Comparison of ENCODE assay signal across 8 cellular contexts in the genomic region with DNA sequence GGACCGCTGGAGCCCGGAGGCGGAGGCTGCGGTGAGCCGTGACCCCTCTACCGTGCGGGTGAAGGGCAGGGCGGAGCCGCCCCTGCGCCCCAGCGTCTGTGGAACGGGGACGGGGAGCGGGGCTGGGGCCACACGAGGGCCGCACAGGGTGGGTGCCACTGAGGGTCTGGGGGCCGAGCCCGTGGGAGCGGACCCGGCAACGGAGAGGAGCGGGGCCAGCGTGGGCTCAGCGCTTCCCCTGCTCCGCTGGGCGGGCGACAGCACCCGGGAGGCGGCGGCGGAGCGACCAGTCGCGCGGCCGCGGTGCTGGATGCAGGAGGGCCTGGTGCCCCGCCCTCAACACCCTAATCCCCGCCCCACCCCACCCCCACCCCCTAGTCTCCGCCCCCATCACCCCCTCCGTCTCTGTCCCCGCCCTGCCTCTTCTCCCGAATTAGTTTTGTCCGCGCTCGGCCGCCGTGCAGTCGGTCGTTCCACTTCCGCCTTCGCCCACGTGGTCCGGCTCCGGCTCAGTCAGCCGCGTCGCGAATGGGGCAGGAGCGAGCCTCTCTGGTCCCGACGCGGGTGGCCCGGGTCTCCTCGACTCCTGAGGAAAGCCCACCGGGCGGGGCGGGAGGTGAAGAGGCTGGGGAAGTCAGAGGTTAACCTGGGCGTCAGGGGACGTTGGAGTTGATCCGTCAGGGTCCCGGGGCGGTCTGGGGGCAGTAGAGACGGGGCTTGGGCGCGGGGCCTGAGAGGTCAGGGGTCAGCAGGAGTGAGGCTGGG. TPM values are rescaled to one million over a fixed set of nuclear protein-coding genes. Genes with fewer than 3 reads are reported as not detected.
DNase-seq lines count a peak whose midpoint lies in the region; ATAC-seq lines count a peak whose summit lies in the region.

TSS of gene PUS1 (plus strand) at position 512 of the 765 bp plus-strand sequence. CDS start 447 bp downstream, outside the sequence.

- H3K9me3 Mint-ChIP-seq in activated T-helper 1 cell treated with anti-CD3 and anti-CD28 coated beads, Interleukin-12 subunit alpha, Interleukin-12 subunit beta, Interleukin-2, Interleukin-4 antibody, amounts not matched to agents 30 ng/mL and 10 ng/mL and 1 ng/mL, durations not matched to agents 14 hours and 24 hours and 36 hours, result no peaks in the 10 kb centered on the region
- H3K9me3 Mint-ChIP-seq in naive thymus-derived CD4-positive, alpha-beta T cell, result no peaks in the 10 kb centered on the region
- no peaks in the 10 kb centered on the region for H3K9me3 Mint-ChIP-seq in stimulated activated memory B cell treated with anti-CD40 and anti-IgM and Interleukin-4, amounts not matched to agents 10 μg/mL and 1 μg/mL and 100 μg/mL, for 72 hours

- peak within 1 kb of the TSS; percentile 91 for H3K4me2 ChIP-seq in Karpas-422 (ENCODE audit: low read depth, low read length, poor library complexity, severe bottlenecking)

- peaks cover 22% of the 10 kb centered on the region for H4K20me1 ChIP-seq in Karpas-422 (ENCODE audit: insufficient read depth, low read depth, low read length)

- peaks cover 27% of the 10 kb centered on the region for H3K36me3 ChIP-seq in Karpas-422 (ENCODE audit: insufficient read depth, low read length)
- H3K36me3 ChIP-seq in naive thymus-derived CD4-positive, alpha-beta T cell (ENCODE audit: control insufficient read depth in 2 of 3, insufficient read depth in 3 of 3, low read length in 3 of 3), result peaks cover 6 to 32% (median 9%) of the 10 kb centered on the region in 3 experiments

- peak; percentile 87 for DNase-seq in DMS79 treated with DMSO at 0.1 percent for 48 hours (lab: John Stamatoyannopoulos, UW)
- DNase-seq in Karpas-422, result peak; percentile 97
- DNase-seq in RPMI7951 (ENCODE audit: low read depth), result peak; percentile 92
- peak; percentile 93 for DNase-seq in activated T-helper 1 cell treated with anti-CD3 and anti-CD28 coated beads, Interleukin-12 subunit alpha, Interleukin-12 subunit beta, Interleukin-2, Interleukin-4 antibody, amounts not matched to agents 30 ng/mL and 10 ng/mL and 1 ng/mL, durations not matched to agents 14 hours and 24 hours and 36 hours (ENCODE audit: low spot score)
- DNase-seq in fibroblast of gingiva (ENCODE audit: low read depth), result peak; percentile 92
- DNase-seq in naive thymus-derived CD4-positive, alpha-beta T cell, result peak; percentile 84 to 95 (median 93)

- H3K27me3 Mint-ChIP-seq in activated T-helper 1 cell treated with anti-CD3 and anti-CD28 coated beads, Interleukin-12 subunit alpha, Interleukin-12 subunit beta, Interleukin-2, Interleukin-4 antibody, amounts not matched to agents 30 ng/mL and 10 ng/mL and 1 ng/mL, durations not matched to agents 14 hours and 24 hours and 36 hours (ENCODE audit: insufficient read depth), result no peaks in the 10 kb centered on the region
- no peaks in the 10 kb centered on the region for H3K27me3 Mint-ChIP-seq in naive thymus-derived CD4-positive, alpha-beta T cell
- no peaks in the 10 kb centered on the region for H3K27me3 Mint-ChIP-seq in stimulated activated memory B cell treated with anti-CD40 and anti-IgM and Interleukin-4, amounts not matched to agents 10 μg/mL and 1 μg/mL and 100 μg/mL, for 72 hours

- H3K79me2 ChIP-seq in Karpas-422 (ENCODE audit: low read length), result peaks cover 35% of the 10 kb centered on the region

- no peaks in the 10 kb centered on the region for H3K9me2 ChIP-seq in Karpas-422 (replicated peaks; ENCODE audit: insufficient read depth, low read length)

- intact Hi-C loops in activated T-helper 1 cell treated with anti-CD3 and anti-CD28 coated beads, Interleukin-12 subunit alpha, Interleukin-12 subunit beta, Interleukin-2, Interleukin-4 antibody, amounts not matched to agents 30 ng/mL and 10 ng/mL and 1 ng/mL, durations not matched to agents 14 hours and 24 hours and 36 hours (cut with micrococcal nuclease), result loop anchor here (1.0 to 10.0 kb wide), 5 partner anchors 20 to 256 kb away; partner anchors contain the start of genes EP400 and SFSWAP
- intact Hi-C loops in naive thymus-derived CD4-positive, alpha-beta T cell (cut with micrococcal nuclease), result loop anchor here (1.0 to 5.0 kb wide), 6 partner anchors 20 to 1058 kb away; partner anchors contain the start of genes EP400 (in 2 of the 2) and ULK1 (in 1 of the 2)

- peaks cover 13% of the 10 kb centered on the region for H3K4me1 Mint-ChIP-seq in activated T-helper 1 cell treated with anti-CD3 and anti-CD28 coated beads, Interleukin-12 subunit alpha, Interleukin-12 subunit beta, Interleukin-2, Interleukin-4 antibody, amounts not matched to agents 30 ng/mL and 10 ng/mL and 1 ng/mL, durations not matched to agents 14 hours and 24 hours and 36 hours (ENCODE audit: low read depth)
- peaks cover 13 to 28% (median 25%) of the 10 kb centered on the region in 7 donors for H3K4me1 Mint-ChIP-seq in naive thymus-derived CD4-positive, alpha-beta T cell
- peaks cover 34% of the 10 kb centered on the region for H3K4me1 Mint-ChIP-seq in stimulated activated memory B cell treated with anti-CD40 and anti-IgM and Interleukin-4, amounts not matched to agents 10 μg/mL and 1 μg/mL and 100 μg/mL, for 72 hours

- peak within 1 kb of the TSS; percentile 96 for H3K9ac ChIP-seq in Karpas-422 (ENCODE audit: low read length)

- peak within 1 kb of the TSS; percentile 98 for H3K4me3 Mint-ChIP-seq in activated T-helper 1 cell treated with anti-CD3 and anti-CD28 coated beads, Interleukin-12 subunit alpha, Interleukin-12 subunit beta, Interleukin-2, Interleukin-4 antibody, amounts not matched to agents 30 ng/mL and 10 ng/mL and 1 ng/mL, durations not matched to agents 14 hours and 24 hours and 36 hours
- peak within 1 kb of the TSS; percentile 87 to 100 (median 92) for H3K4me3 Mint-ChIP-seq in naive thymus-derived CD4-positive, alpha-beta T cell
- H3K4me3 Mint-ChIP-seq in stimulated activated memory B cell treated with anti-CD40 and anti-IgM and Interleukin-4, amounts not matched to agents 10 μg/mL and 1 μg/mL and 100 μg/mL, for 72 hours, result peak within 1 kb of the TSS; percentile 90

- H3K36me3 Mint-ChIP-seq in activated T-helper 1 cell treated with anti-CD3 and anti-CD28 coated beads, Interleukin-12 subunit alpha, Interleukin-12 subunit beta, Interleukin-2, Interleukin-4 antibody, amounts not matched to agents 30 ng/mL and 10 ng/mL and 1 ng/mL, durations not matched to agents 14 hours and 24 hours and 36 hours (ENCODE audit: low read depth), result peaks cover 24% of the 10 kb centered on the region
- H3K36me3 Mint-ChIP-seq in naive thymus-derived CD4-positive, alpha-beta T cell, result peaks cover 6 to 19% (median 15%) of the 10 kb centered on the region in 5 donors
- peaks cover 18% of the 10 kb centered on the region for H3K36me3 Mint-ChIP-seq in stimulated activated memory B cell treated with anti-CD40 and anti-IgM and Interleukin-4, amounts not matched to agents 10 μg/mL and 1 μg/mL and 100 μg/mL, for 72 hours

- peak within 1 kb of the TSS; percentile 67 for H3K27ac ChIP-seq in Karpas-422 (ENCODE audit: low read length)
- peak within 1 kb of the TSS; percentile 89 for H3K27ac ChIP-seq in naive thymus-derived CD4-positive, alpha-beta T cell (ENCODE audit: low read depth, low read length)

- peak within 1 kb of the TSS; percentile 94 for H3K4me3 ChIP-seq in Karpas-422 (ENCODE audit: low read length)
- peak within 1 kb of the TSS; percentile 75 for H3K4me3 ChIP-seq in naive thymus-derived CD4-positive, alpha-beta T cell (ENCODE audit: low read length)

- POLR2A ChIA-PET in naive thymus-derived CD4-positive, alpha-beta T cell (lab: Charles Lee), result interaction anchor here (0.8 to 1.9 kb wide), 5 partner anchors 8 to 32 kb away, joined by 3 to 9 read pairs (median 7); partner anchors contain the start of gene EP400

- peak; percentile 62 for ATAC-seq in GM21825 (IDR thresholded peaks at IDR 0.05; ENCODE audit: unreplicated experiment)
- peak; percentile 95 for ATAC-seq in naive thymus-derived CD4-positive, alpha-beta T cell
- ATAC-seq in stimulated activated memory B cell treated with anti-CD40 and anti-IgM and Interleukin-4, amounts not matched to agents 10 μg/mL and 1 μg/mL and 100 μg/mL, for 72 hours, result peak; percentile 89

- peak within 1 kb of the TSS; percentile 95 for H3K27ac Mint-ChIP-seq in activated T-helper 1 cell treated with anti-CD3 and anti-CD28 coated beads, Interleukin-12 subunit alpha, Interleukin-12 subunit beta, Interleukin-2, Interleukin-4 antibody, amounts not matched to agents 30 ng/mL and 10 ng/mL and 1 ng/mL, durations not matched to agents 14 hours and 24 hours and 36 hours
- H3K27ac Mint-ChIP-seq in naive thymus-derived CD4-positive, alpha-beta T cell, result peak within 1 kb of the TSS; percentile 79 to 97 (median 88)
- peak within 1 kb of the TSS; percentile 93 for H3K27ac Mint-ChIP-seq in stimulated activated memory B cell treated with anti-CD40 and anti-IgM and Interleukin-4, amounts not matched to agents 10 μg/mL and 1 μg/mL and 100 μg/mL, for 72 hours

- peaks cover 28% of the 10 kb centered on the region for H3K4me1 ChIP-seq in Karpas-422 (ENCODE audit: low read length)
- H3K4me1 ChIP-seq in naive thymus-derived CD4-positive, alpha-beta T cell (ENCODE audit: control insufficient read depth in 2 of 2, insufficient read depth in 2 of 2, low read length in 2 of 2), result no peaks in the 10 kb centered on the region

- peak within 1 kb of the TSS; percentile 32; the same call in 1 of the 2 replicates for H2AFZ ChIP-seq in Karpas-422 (ENCODE audit: low read length)

- no peaks in the 10 kb centered on the region for H3K27me3 ChIP-seq in Karpas-422 (ENCODE audit: low read length)
- H3K27me3 ChIP-seq in naive thymus-derived CD4-positive, alpha-beta T cell (ENCODE audit: control insufficient read depth in 2 of 2, insufficient read depth in 2 of 2, low read length in 2 of 2), result no peaks in the 10 kb centered on the region

- no peaks in the 10 kb centered on the region for H3K9me3 ChIP-seq in Karpas-422 (ENCODE audit: low read length)
- H3K9me3 ChIP-seq in naive thymus-derived CD4-positive, alpha-beta T cell (ENCODE audit: control insufficient read depth in 2 of 3, low read length in 3 of 3), result no peaks in the 10 kb centered on the region

- CTCF ChIA-PET in naive thymus-derived CD4-positive, alpha-beta T cell (lab: Charles Lee), result interaction anchor here (0.6 to 1.1 kb wide), 2 partner anchors 93 to 257 kb away, joined by 4 to 6 read pairs; no protein-coding TSS in a partner anchor

RNA-seq across cellular contexts. Expression of gene PUS1, which starts in this region (rescaled TPM):
- total RNA-seq in Karpas-422 (2014; rRNA removed; shearing (Covaris generic); ENCODE audit: low replicate concordance), result 11.9 and 32.3 TPM in 2 replicates
- total RNA-seq in RPMI7951 (2014; rRNA removed; shearing (Covaris generic)), result 9.5 and 10.8 TPM in 2 replicates
- 92.1 and 100.0 TPM in 2 replicates for total RNA-seq in activated T-helper 1 cell treated with anti-CD3 and anti-CD28 coated beads, Interleukin-12 subunit alpha, Interleukin-12 subunit beta, Interleukin-2, Interleukin-4 antibody, amounts not matched to agents 30 ng/mL and 10 ng/mL and 1 ng/mL, durations not matched to agents 14 hours and 24 hours and 36 hours
- total RNA-seq in naive thymus-derived CD4-positive, alpha-beta T cell, result 10 to 100 TPM; 23.4 to 54.9 (median 49.2) TPM
- polyA plus RNA-seq in naive thymus-derived CD4-positive, alpha-beta T cell, result 10 to 100 TPM; 15.0 to 37.1 TPM

Comparison
In these comparisons a context has a peak if more than half of its experiments do, and no peak if none do; other contexts are left out.
1. Peak in every context shown above with its lines: DNase-seq, ATAC-seq, H3K4me3 ChIP-seq and H3K27ac ChIP-seq.